8 cellular contexts compared by ENCODE assay signal in the genomic region with DNA sequence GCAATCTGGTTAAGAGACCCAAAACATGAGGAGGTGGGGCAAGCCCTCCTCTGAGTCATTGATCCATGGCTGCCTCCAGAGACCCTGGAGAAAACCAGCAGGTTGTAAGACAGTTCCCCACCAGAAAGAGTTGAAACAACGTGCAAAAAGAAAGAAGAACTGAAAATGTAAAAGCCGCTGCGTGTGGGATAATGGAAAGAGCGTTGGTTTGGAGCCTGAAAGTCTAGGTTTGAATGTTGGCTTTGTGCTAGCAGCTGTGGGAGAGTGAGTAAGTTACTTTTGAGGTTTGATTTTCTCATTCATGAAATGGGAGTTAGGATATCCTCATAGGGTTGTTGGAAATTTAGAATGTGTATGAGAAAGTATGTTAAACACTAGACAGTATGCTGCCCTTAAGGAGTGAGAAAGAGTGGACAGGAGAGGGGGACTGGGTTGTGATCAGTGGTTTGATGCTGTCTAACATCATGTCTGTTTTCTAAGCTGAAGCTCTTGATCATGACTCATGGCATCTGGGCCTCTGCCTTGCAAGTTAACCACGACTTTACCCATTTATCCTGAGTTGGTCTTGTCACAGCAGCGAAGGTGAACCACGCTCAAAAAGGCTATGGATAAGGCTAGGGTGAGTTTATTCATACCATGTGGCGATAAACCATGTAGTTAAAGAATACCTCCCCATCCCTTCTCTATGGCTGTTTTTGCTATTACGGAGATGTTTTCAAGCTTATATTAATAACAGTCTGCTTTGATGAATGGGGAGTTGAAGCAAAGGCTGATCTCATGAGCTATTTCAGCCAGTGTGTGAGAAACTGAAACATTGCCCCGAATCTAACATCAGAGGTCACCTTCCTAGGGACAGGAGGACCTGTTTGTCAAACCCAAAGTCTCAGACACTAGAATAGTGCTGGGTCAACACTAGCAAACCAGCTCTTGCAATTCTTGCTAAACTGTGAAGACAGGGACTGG. TPM values are rescaled to one million over a fixed set of nuclear protein-coding genes. Genes with fewer than 3 reads are reported as not detected.
DNase-seq lines count a peak whose midpoint lies in the region; ATAC-seq and FAIRE-seq lines count a peak whose summit lies in the region.

No MANE protein-coding gene starts in this region.

- no peak for DNase-seq in HTR-8/SVneo (ENCODE audit: insufficient read length, low spot score)
- DNase-seq in foreskin melanocyte, result peak; percentile 67
- DNase-seq in NCI-H748 (lab: John Stamatoyannopoulos, UW; ENCODE audit: unreplicated experiment), result no peak
- DNase-seq in NCI-H2081 (lab: John Stamatoyannopoulos, UW), result no peak
- DNase-seq in sciatic nerve (ENCODE audit: low spot score), result no peak
- no peak for DNase-seq in stimulated activated CD4-positive, alpha-beta T cell treated with anti-CD3 and anti-CD28 coated beads, Interleukin-2, amount 100 ng/mL, for 24 hours

- peak; percentile 64 for FAIRE-seq in HTR-8/SVneo (lab: Jason Lieb, UNC)

- intact Hi-C loops in sciatic nerve (cut with DNase I), result no loop called here

- peak; percentile 72 for ATAC-seq in GM18498 (IDR thresholded peaks at IDR 0.05; ENCODE audit: unreplicated experiment)
- peak; percentile 75 for ATAC-seq in GM21526 (IDR thresholded peaks at IDR 0.05; ENCODE audit: low FRiP score, unreplicated experiment)
- ATAC-seq in sciatic nerve, result no peak

RNA-seq across cellular contexts. Expression of a gene that starts 41.3 kb away (rescaled TPM):
- 8.0 TPM for total RNA-seq in sciatic nerve
